Comparison of ENCODE assay signal across 20 cellular contexts in genomic region chr19:35130761-35131720, GRCh38. TPM values are rescaled to one million over a fixed set of nuclear protein-coding genes. Genes with fewer than 3 reads are reported as not detected.
"Had no signal": no experiment of that assay in that cellular context is flagged by ENCODE, and none has a peak within 500 bp of the region (broad histone marks: within the 10 kb centered on the region; RNA-seq: fewer than 3 reads in every experiment).

No MANE protein-coding gene starts in this region.

- H3K4me1 ChIP-seq: pancreas had no signal

- H3K4me3 Mint-ChIP-seq: mesothelial cell of epicardium; stimulated activated naive CD8-positive, alpha-beta T cell treated with anti-CD3 and anti-CD28 coated beads, Interleukin-15, amount 100 ng/mL, for 72 hours; T-helper 2 cell treated with Interferon-gamma antibody and Interleukin-4, amounts not matched to agents 5 μg/mL and 100 μg/mL, for 36 hours had no signal

- DNase-seq: activated CD4-positive, alpha-beta T cell treated with anti-CD3 and anti-CD28 coated beads, Interleukin-2, amount 50 U/mL, for 1 hour; activated CD8-positive, alpha-beta memory T cell treated with anti-CD3 and anti-CD28 coated beads for 24 hours; activated naive CD4-positive, alpha-beta T cell; erythroblast; hypothalamus; kidney glomerular epithelial cell; naive B cell; pancreas; stimulated activated CD4-positive, alpha-beta T cell treated with anti-CD3 and anti-CD28 coated beads, Interleukin-1b, Interleukin-23, amount 100 ng/mL, for 48 hours; stimulated activated naive CD8-positive, alpha-beta T cell treated with anti-CD3 and anti-CD28 coated beads, Interleukin-15, amount 100 ng/mL, for 72 hours; SW 1271; testis had no signal

- H3K27ac Mint-ChIP-seq: mesothelial cell of epicardium; stimulated activated naive CD8-positive, alpha-beta T cell treated with anti-CD3 and anti-CD28 coated beads, Interleukin-15, amount 100 ng/mL, for 72 hours; T-helper 2 cell treated with Interferon-gamma antibody and Interleukin-4, amounts not matched to agents 5 μg/mL and 100 μg/mL, for 36 hours had no signal

- H3K27ac ChIP-seq: pancreas, testis had no signal

- H3K36me3 Mint-ChIP-seq: mesothelial cell of epicardium, naive B cell had no signal

- H3K27me3 Mint-ChIP-seq: naive B cell; stimulated activated naive CD8-positive, alpha-beta T cell treated with anti-CD3 and anti-CD28 coated beads, Interleukin-15, amount 100 ng/mL, for 72 hours had no signal

- FAIRE-seq: astrocyte, bronchial epithelial cell, pancreas had no signal

- H3K27me3 ChIP-seq: pancreas, testis had no signal

- H3K9me3 ChIP-seq: pancreas, testis had no signal

- ATAC-seq: pancreas; stimulated activated naive CD8-positive, alpha-beta T cell treated with anti-CD3 and anti-CD28 coated beads, Interleukin-15, amount 100 ng/mL, for 72 hours had no signal

- H3K4me1 Mint-ChIP-seq: stimulated activated naive CD8-positive, alpha-beta T cell treated with anti-CD3 and anti-CD28 coated beads, Interleukin-15, amount 100 ng/mL, for 72 hours had no signal

- H3K36me3 ChIP-seq: pancreas had no signal

- H3K4me3 ChIP-seq: lung, pancreas, testis had no signal

RNA-seq across cellular contexts. Expression of gene LGI4, which starts 3.8 kb away (rescaled TPM):
- total RNA-seq: bronchial epithelial cell, glomerular endothelial cell, renal cortical epithelial cell had no signal

RNA-seq across cellular contexts. Expression of gene FXYD1, which starts 7.6 kb away (rescaled TPM):
- total RNA-seq: bronchial epithelial cell, glomerular endothelial cell, renal cortical epithelial cell had no signal

RNA-seq across cellular contexts. Expression of gene FXYD7, which starts 12.0 kb away (rescaled TPM):
- total RNA-seq: astrocyte, bronchial epithelial cell, chondrocyte, glomerular endothelial cell, lung, renal cortical epithelial cell had no signal

RNA-seq across cellular contexts. Expression of gene FXYD3, which starts 15.4 kb away (rescaled TPM):
- total RNA-seq: astrocyte, chondrocyte, glomerular endothelial cell, renal cortical epithelial cell had no signal
